1 cellular context compared by ENCODE assay signal in the genomic region with DNA sequence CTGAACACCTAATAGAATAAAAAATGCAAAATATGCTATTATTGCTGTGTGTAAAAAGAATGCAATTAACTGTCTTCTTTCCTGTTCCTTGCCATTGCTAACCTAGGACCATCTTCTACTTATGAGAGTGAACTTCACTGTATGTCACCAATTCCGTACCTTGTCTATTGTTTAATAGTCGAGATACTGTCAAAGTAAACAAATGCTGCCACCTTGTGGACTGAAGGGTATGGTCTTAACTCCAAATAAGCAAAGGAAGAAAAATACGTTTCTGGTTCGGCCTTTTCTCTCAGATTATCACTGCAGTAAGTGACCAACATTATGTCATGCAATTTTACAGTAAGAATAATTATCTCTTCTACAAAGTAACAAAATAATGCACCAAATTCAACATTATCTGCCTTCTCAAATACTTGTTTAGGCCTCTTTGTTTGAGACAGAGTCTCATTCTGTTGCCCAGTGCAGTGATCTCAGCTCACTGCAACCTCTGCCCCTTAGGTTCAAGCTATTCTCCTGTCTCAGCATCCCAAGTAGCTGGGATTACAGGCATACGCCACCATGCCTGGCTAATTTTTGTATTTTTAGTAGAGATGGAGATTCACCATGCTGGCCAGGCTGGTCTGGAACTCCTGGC.
A peak's percentile ranks its signal among the peaks of the same experiment; 100 is the strongest.
TF ChIP-seq lines count a peak whose summit lies in the region.

No MANE protein-coding gene starts in this region.

TF ChIP-seq in HepG2, 621 proteins besides CTCF, POLR2A, EP300 and RAD21 (continued from another document and continues in another):
- TF ChIP-seq SNAPC4 (CRISPR knock-in tag; IDR thresholded peaks at IDR 0.05) (no peak), ZNF296 (CRISPR knock-in tag; conservative IDR thresholded peaks at IDR 0.05) (no peak), ZBTB1 (CRISPR knock-in tag; IDR thresholded peaks at IDR 0.05; ENCODE audit: borderline replicate concordance) (no peak), KDM2A (CRISPR knock-in tag; IDR thresholded peaks at IDR 0.05; ENCODE audit: borderline replicate concordance, low read depth) (no peak), KMT2A (CRISPR knock-in tag; IDR thresholded peaks at IDR 0.05) (no peak), ZNF629 (CRISPR knock-in tag; conservative IDR thresholded peaks at IDR 0.05) (no peak), TBX2 (CRISPR knock-in tag; IDR thresholded peaks at IDR 0.05; ENCODE audit: borderline replicate concordance) (no peak), TEAD3 (CRISPR knock-in tag; optimal IDR thresholded peaks at IDR 0.05; ENCODE audit: borderline replicate concordance) (no peak), JUND (CRISPR knock-in tag; IDR thresholded peaks at IDR 0.05) (no peak), REPIN1 (CRISPR knock-in tag; IDR thresholded peaks at IDR 0.05; ENCODE audit: borderline replicate concordance, low read depth) (no peak), YY1 (IDR thresholded peaks at IDR 0.05; ENCODE audit: insufficient read depth, insufficient replicate concordance, low read depth, low read length) (no peak), GATAD2A (CRISPR knock-in tag; IDR thresholded peaks at IDR 0.05) (no peak), FOXA3 (CRISPR knock-in tag; IDR thresholded peaks at IDR 0.05) (peak; percentile 90), RCOR2 (CRISPR knock-in tag; IDR thresholded peaks at IDR 0.05) (no peak), ZNF260 (CRISPR knock-in tag; IDR thresholded peaks at IDR 0.05; ENCODE audit: borderline replicate concordance, low read depth) (no peak), SOX13 (IDR thresholded peaks at IDR 0.05) (no peak), SOX13 (CRISPR knock-in tag; conservative IDR thresholded peaks at IDR 0.05 in 1 of 2, IDR thresholded peaks at IDR 0.05 in 1 of 2) (0 out of 4 replicates have a peak, but pooled peaks of 1 of the 2 experiments have one; percentile 7), ERF (CRISPR knock-in tag; IDR thresholded peaks at IDR 0.05) (no peak), CENPX (CRISPR knock-in tag; IDR thresholded peaks at IDR 0.05) (no peak), ZNF563 (CRISPR knock-in tag; IDR thresholded peaks at IDR 0.05) (no peak), FOXA1 (IDR thresholded peaks at IDR 0.05) (no peak), FOXA1 (CRISPR knock-in tag; IDR thresholded peaks at IDR 0.05) (peak; percentile 90), RBAK (CRISPR knock-in tag; IDR thresholded peaks at IDR 0.05) (no peak), ATF7 (IDR thresholded peaks at IDR 0.05) (no peak), ATF7 (CRISPR knock-in tag; IDR thresholded peaks at IDR 0.05) (no peak), ADNP (CRISPR knock-in tag; IDR thresholded peaks at IDR 0.05) (no peak), ZNF225 (CRISPR knock-in tag; IDR thresholded peaks at IDR 0.05) (no peak), HIC2 (CRISPR knock-in tag; IDR thresholded peaks at IDR 0.05; ENCODE audit: low read depth) (no peak), STAG1 (CRISPR knock-in tag; IDR thresholded peaks at IDR 0.05) (peak; percentile 72), ZNF446 (CRISPR knock-in tag; IDR thresholded peaks at IDR 0.05) (no peak), SALL1 (CRISPR knock-in tag; IDR thresholded peaks at IDR 0.05) (no peak), SMC3 (IDR thresholded peaks at IDR 0.05; ENCODE audit: low read length) (peak; percentile 64), ZNF282 (IDR thresholded peaks at IDR 0.05; ENCODE audit: partially characterized antibody) (no peak), ZFP37 (CRISPR knock-in tag; IDR thresholded peaks at IDR 0.05; ENCODE audit: borderline replicate concordance) (no peak), HMGA1 (CRISPR knock-in tag; conservative IDR thresholded peaks at IDR 0.05) (no peak)
- TF ChIP-seq, protein P1, sequence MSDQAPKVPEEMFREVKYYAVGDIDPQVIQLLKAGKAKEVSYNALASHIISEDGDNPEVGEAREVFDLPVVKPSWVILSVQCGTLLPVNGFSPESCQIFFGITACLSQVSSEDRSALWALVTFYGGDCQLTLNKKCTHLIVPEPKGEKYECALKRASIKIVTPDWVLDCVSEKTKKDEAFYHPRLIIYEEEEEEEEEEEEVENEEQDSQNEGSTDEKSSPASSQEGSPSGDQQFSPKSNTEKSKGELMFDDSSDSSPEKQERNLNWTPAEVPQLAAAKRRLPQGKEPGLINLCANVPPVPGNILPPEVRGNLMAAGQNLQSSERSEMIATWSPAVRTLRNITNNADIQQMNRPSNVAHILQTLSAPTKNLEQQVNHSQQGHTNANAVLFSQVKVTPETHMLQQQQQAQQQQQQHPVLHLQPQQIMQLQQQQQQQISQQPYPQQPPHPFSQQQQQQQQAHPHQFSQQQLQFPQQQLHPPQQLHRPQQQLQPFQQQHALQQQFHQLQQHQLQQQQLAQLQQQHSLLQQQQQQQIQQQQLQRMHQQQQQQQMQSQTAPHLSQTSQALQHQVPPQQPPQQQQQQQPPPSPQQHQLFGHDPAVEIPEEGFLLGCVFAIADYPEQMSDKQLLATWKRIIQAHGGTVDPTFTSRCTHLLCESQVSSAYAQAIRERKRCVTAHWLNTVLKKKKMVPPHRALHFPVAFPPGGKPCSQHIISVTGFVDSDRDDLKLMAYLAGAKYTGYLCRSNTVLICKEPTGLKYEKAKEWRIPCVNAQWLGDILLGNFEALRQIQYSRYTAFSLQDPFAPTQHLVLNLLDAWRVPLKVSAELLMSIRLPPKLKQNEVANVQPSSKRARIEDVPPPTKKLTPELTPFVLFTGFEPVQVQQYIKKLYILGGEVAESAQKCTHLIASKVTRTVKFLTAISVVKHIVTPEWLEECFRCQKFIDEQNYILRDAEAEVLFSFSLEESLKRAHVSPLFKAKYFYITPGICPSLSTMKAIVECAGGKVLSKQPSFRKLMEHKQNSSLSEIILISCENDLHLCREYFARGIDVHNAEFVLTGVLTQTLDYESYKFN (CRISPR knock-in tag; conservative IDR thresholded peaks at IDR 0.05), result no peak
- TF ChIP-seq, protein P2, sequence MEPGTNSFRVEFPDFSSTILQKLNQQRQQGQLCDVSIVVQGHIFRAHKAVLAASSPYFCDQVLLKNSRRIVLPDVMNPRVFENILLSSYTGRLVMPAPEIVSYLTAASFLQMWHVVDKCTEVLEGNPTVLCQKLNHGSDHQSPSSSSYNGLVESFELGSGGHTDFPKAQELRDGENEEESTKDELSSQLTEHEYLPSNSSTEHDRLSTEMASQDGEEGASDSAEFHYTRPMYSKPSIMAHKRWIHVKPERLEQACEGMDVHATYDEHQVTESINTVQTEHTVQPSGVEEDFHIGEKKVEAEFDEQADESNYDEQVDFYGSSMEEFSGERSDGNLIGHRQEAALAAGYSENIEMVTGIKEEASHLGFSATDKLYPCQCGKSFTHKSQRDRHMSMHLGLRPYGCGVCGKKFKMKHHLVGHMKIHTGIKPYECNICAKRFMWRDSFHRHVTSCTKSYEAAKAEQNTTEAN (CRISPR knock-in tag; conservative IDR thresholded peaks at IDR 0.05), result no peak
- TF ChIP-seq, protein P3, sequence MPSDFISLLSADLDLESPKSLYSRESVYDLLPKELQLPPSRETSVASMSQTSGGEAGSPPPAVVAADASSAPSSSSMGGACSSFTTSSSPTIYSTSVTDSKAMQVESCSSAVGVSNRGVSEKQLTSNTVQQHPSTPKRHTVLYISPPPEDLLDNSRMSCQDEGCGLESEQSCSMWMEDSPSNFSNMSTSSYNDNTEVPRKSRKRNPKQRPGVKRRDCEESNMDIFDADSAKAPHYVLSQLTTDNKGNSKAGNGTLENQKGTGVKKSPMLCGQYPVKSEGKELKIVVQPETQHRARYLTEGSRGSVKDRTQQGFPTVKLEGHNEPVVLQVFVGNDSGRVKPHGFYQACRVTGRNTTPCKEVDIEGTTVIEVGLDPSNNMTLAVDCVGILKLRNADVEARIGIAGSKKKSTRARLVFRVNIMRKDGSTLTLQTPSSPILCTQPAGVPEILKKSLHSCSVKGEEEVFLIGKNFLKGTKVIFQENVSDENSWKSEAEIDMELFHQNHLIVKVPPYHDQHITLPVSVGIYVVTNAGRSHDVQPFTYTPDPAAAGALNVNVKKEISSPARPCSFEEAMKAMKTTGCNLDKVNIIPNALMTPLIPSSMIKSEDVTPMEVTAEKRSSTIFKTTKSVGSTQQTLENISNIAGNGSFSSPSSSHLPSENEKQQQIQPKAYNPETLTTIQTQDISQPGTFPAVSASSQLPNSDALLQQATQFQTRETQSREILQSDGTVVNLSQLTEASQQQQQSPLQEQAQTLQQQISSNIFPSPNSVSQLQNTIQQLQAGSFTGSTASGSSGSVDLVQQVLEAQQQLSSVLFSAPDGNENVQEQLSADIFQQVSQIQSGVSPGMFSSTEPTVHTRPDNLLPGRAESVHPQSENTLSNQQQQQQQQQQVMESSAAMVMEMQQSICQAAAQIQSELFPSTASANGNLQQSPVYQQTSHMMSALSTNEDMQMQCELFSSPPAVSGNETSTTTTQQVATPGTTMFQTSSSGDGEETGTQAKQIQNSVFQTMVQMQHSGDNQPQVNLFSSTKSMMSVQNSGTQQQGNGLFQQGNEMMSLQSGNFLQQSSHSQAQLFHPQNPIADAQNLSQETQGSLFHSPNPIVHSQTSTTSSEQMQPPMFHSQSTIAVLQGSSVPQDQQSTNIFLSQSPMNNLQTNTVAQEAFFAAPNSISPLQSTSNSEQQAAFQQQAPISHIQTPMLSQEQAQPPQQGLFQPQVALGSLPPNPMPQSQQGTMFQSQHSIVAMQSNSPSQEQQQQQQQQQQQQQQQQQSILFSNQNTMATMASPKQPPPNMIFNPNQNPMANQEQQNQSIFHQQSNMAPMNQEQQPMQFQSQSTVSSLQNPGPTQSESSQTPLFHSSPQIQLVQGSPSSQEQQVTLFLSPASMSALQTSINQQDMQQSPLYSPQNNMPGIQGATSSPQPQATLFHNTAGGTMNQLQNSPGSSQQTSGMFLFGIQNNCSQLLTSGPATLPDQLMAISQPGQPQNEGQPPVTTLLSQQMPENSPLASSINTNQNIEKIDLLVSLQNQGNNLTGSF (CRISPR knock-in tag; IDR thresholded peaks at IDR 0.05), result no peak
- TF ChIP-seq, protein P4, sequence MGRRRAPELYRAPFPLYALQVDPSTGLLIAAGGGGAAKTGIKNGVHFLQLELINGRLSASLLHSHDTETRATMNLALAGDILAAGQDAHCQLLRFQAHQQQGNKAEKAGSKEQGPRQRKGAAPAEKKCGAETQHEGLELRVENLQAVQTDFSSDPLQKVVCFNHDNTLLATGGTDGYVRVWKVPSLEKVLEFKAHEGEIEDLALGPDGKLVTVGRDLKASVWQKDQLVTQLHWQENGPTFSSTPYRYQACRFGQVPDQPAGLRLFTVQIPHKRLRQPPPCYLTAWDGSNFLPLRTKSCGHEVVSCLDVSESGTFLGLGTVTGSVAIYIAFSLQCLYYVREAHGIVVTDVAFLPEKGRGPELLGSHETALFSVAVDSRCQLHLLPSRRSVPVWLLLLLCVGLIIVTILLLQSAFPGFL (CRISPR knock-in tag; IDR thresholded peaks at IDR 0.05), result no peak
- TF ChIP-seq, protein P5, sequence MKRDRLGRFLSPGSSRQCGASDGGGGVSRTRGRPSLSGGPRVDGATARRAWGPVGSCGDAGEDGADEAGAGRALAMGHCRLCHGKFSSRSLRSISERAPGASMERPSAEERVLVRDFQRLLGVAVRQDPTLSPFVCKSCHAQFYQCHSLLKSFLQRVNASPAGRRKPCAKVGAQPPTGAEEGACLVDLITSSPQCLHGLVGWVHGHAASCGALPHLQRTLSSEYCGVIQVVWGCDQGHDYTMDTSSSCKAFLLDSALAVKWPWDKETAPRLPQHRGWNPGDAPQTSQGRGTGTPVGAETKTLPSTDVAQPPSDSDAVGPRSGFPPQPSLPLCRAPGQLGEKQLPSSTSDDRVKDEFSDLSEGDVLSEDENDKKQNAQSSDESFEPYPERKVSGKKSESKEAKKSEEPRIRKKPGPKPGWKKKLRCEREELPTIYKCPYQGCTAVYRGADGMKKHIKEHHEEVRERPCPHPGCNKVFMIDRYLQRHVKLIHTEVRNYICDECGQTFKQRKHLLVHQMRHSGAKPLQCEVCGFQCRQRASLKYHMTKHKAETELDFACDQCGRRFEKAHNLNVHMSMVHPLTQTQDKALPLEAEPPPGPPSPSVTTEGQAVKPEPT (CRISPR knock-in tag; IDR thresholded peaks at IDR 0.05; ENCODE audit: low read depth), result no peak
